2 cellular contexts compared by ENCODE assay signal in the genomic region with DNA sequence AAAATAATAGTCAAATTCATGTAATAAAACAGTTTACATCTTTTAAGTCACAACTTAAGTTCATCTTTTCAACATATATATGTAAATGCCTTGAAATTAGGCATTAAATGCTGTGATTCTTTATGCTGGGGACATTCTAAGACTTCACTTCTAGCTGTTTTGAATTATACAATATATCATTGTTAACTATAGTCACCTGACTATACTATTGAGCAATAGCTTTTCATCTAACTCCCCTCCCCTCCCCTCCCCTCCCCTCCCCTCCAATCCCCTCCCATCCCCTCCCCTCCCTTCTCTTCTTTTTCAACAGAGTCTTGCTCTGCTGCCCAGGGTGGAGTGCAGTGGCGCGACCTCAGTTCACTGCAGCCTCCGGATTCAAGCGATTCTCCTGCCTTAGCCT.
A peak's percentile ranks its signal among the peaks of the same experiment; 100 is the strongest.
TF ChIP-seq lines count a peak whose summit lies in the region.

No MANE protein-coding gene starts in this region.

TF ChIP-seq in HepG2, 621 proteins besides CTCF, POLR2A, EP300 and RAD21:
- TF ChIP-seq HNRNPK (IDR thresholded peaks at IDR 0.05; ENCODE audit: low read depth, low read length, poor library complexity, severe bottlenecking): peak; percentile 88
- no peak for TF ChIP-seq GFI1 (CRISPR knock-in tag; IDR thresholded peaks at IDR 0.05; ENCODE audit: borderline replicate concordance)
TF ChIP-seq in HepG2: peak in this region for 1.

TF ChIP-seq in K562, 482 proteins besides CTCF, POLR2A, EP300 and RAD21:
- TF ChIP-seq, protein P1, sequence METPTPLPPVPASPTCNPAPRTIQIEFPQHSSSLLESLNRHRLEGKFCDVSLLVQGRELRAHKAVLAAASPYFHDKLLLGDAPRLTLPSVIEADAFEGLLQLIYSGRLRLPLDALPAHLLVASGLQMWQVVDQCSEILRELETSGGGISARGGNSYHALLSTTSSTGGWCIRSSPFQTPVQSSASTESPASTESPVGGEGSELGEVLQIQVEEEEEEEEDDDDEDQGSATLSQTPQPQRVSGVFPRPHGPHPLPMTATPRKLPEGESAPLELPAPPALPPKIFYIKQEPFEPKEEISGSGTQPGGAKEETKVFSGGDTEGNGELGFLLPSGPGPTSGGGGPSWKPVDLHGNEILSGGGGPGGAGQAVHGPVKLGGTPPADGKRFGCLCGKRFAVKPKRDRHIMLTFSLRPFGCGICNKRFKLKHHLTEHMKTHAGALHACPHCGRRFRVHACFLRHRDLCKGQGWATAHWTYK (CRISPR knock-in tag; IDR thresholded peaks at IDR 0.05): no peak
- TF ChIP-seq ZNF75A (CRISPR knock-in tag; IDR thresholded peaks at IDR 0.05) (no peak), RBM22 (IDR thresholded peaks at IDR 0.05; ENCODE audit: low read depth, low read length, poor library complexity, severe bottlenecking) (no peak), PCBP2 (IDR thresholded peaks at IDR 0.05; ENCODE audit: low read depth, low read length, poor library complexity, severe bottlenecking) (peak; percentile 29), PCBP1 (IDR thresholded peaks at IDR 0.05; ENCODE audit: low read depth, low read length, poor library complexity, severe bottlenecking) (peak; percentile 68), CSDE1 (IDR thresholded peaks at IDR 0.05) (no peak), TBP (optimal IDR thresholded peaks at IDR 0.05; ENCODE audit: low read depth, low read length) (no peak), HNRNPK (IDR thresholded peaks at IDR 0.05; ENCODE audit: low read depth, low read length, poor library complexity, severe bottlenecking) (peak; percentile 88), CEBPG (CRISPR knock-in tag; IDR thresholded peaks at IDR 0.05) (no peak), CEBPG (tag; conservative IDR thresholded peaks at IDR 0.05 in 1 of 2, IDR thresholded peaks at IDR 0.05 in 1 of 2) (peak in 1 of 2 experiments; percentile 13; a peak in 1 of 4 replicates), NR2C1 (IDR thresholded peaks at IDR 0.05) (no peak), NR2C1 (tag; IDR thresholded peaks at IDR 0.05) (no peak), CHD1 (IDR thresholded peaks at IDR 0.05; ENCODE audit: low read length) (no peak), DPF2 (IDR thresholded peaks at IDR 0.05) (no peak), HNRNPL (IDR thresholded peaks at IDR 0.05; ENCODE audit: low read depth, low read length) (no peak)
- TF ChIP-seq, protein P2, sequence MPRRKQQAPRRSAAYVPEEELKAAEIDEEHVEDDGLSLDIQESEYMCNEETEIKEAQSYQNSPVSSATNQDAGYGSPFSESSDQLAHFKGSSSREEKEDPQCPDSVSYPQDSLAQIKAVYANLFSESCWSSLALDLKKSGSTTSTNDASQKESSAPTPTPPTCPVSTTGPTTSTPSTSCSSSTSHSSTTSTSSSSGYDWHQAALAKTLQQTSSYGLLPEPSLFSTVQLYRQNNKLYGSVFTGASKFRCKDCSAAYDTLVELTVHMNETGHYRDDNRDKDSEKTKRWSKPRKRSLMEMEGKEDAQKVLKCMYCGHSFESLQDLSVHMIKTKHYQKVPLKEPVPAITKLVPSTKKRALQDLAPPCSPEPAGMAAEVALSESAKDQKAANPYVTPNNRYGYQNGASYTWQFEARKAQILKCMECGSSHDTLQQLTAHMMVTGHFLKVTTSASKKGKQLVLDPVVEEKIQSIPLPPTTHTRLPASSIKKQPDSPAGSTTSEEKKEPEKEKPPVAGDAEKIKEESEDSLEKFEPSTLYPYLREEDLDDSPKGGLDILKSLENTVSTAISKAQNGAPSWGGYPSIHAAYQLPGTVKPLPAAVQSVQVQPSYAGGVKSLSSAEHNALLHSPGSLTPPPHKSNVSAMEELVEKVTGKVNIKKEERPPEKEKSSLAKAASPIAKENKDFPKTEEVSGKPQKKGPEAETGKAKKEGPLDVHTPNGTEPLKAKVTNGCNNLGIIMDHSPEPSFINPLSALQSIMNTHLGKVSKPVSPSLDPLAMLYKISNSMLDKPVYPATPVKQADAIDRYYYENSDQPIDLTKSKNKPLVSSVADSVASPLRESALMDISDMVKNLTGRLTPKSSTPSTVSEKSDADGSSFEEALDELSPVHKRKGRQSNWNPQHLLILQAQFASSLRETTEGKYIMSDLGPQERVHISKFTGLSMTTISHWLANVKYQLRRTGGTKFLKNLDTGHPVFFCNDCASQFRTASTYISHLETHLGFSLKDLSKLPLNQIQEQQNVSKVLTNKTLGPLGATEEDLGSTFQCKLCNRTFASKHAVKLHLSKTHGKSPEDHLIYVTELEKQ (CRISPR knock-in tag; IDR thresholded peaks at IDR 0.05): no peak
